In the genomic region with DNA sequence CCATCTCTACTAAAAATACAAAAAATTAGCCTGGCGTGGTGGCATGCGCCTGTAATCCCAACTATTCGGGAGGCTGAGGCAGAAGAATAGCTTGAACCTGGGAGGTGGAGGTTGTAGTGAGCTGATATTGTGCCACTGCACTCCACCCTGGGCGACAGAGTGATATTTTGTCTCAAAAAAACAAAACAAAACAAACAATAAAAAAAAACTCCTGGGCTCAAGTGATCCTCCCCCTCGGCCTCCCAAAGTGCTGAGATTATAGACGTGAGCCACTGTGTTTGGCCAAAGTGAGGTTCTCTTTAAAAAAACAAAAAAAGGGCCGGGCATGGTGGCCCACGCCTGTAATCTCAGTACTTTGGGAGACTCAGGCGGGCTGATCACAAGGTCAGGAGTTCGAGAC, we compare ENCODE assay signal across 8 cellular contexts. TPM values are rescaled to one million over a fixed set of nuclear protein-coding genes. Genes with fewer than 3 reads are reported as not detected.
A peak's percentile ranks its signal among the peaks of the same experiment; 100 is the strongest.
DNase-seq lines count a peak whose midpoint lies in the region; ATAC-seq lines count a peak whose summit lies in the region.

No MANE protein-coding gene starts in this region.

- no peaks in the 10 kb centered on the region for H3K36me3 ChIP-seq in BLaER1
- peaks cover 10% of the 10 kb centered on the region for H3K36me3 ChIP-seq in effector memory CD4-positive, alpha-beta T cell (ENCODE audit: control insufficient read depth, insufficient read depth, low read length)
- no peaks in the 10 kb centered on the region for H3K36me3 ChIP-seq in rectal smooth muscle tissue (ENCODE audit: control insufficient read depth, insufficient read depth, low read length)

- ATAC-seq in GM19023 (IDR thresholded peaks at IDR 0.05; ENCODE audit: unreplicated experiment): no peak

- no peaks in the 10 kb centered on the region for H3K9me3 ChIP-seq in BLaER1
- no peaks in the 10 kb centered on the region for H3K9me3 ChIP-seq in effector memory CD4-positive, alpha-beta T cell (ENCODE audit: control insufficient read depth, low read length)

- H3K4me3 Mint-ChIP-seq in IgD-negative memory B cell: peak overlapping the region in 2 of 4 donors; percentile 37 to 97

- H3K27ac Mint-ChIP-seq in IgD-negative memory B cell: peak overlapping the region in 2 of 3 donors; percentile 90 to 100

- peaks cover 4 to 19% (median 13%) of the 10 kb centered on the region in 3 donors for H3K4me1 Mint-ChIP-seq in IgD-negative memory B cell

- H3K4me1 ChIP-seq in BLaER1: peaks cover 81% of the 10 kb centered on the region
- peaks cover 63% of the 10 kb centered on the region for H3K4me1 ChIP-seq in effector memory CD4-positive, alpha-beta T cell (ENCODE audit: control insufficient read depth, insufficient read depth, low read length, poor library complexity, severe bottlenecking)
- peaks cover 31% of the 10 kb centered on the region for H3K4me1 ChIP-seq in rectal smooth muscle tissue (ENCODE audit: control insufficient read depth, insufficient read depth, low read length)

- no peaks in the 10 kb centered on the region for H3K27me3 Mint-ChIP-seq in IgD-negative memory B cell

- H3K4me2 ChIP-seq in BLaER1: peak overlapping the region; percentile 98

- DNase-seq in effector memory CD4-positive, alpha-beta T cell: no peak
- no peak for DNase-seq in D341Med (ENCODE audit: low spot score)
- DNase-seq in NCI-H2171 treated with DMSO at 0.1 percent for 48 hours (lab: John Stamatoyannopoulos, UW): no peak
- no peak for DNase-seq in superior temporal gyrus (ENCODE audit: extremely low spot score)

- H3K9me3 Mint-ChIP-seq in IgD-negative memory B cell: no peaks in the 10 kb centered on the region

- H3K27me3 ChIP-seq in BLaER1: no peaks in the 10 kb centered on the region
- H3K27me3 ChIP-seq in effector memory CD4-positive, alpha-beta T cell (replicated peaks; ENCODE audit: control insufficient read depth, insufficient read depth, low read length, poor library complexity, severe bottlenecking): no peaks in the 10 kb centered on the region
- no peaks in the 10 kb centered on the region for H3K27me3 ChIP-seq in rectal smooth muscle tissue (ENCODE audit: control insufficient read depth, insufficient read depth, low read length)

- peaks cover 11% of the 10 kb centered on the region for H4K20me1 ChIP-seq in BLaER1

- H3K36me3 Mint-ChIP-seq in IgD-negative memory B cell: no peaks in the 10 kb centered on the region

- peak overlapping the region; percentile 95 for H3K27ac ChIP-seq in BLaER1
- peak overlapping the region; percentile 27 for H3K27ac ChIP-seq in effector memory CD4-positive, alpha-beta T cell (ENCODE audit: insufficient read depth, low read length, poor library complexity, severe bottlenecking)
- peak overlapping the region; percentile 72 for H3K27ac ChIP-seq in rectal smooth muscle tissue (ENCODE audit: low read depth, low read length)

- peak overlapping the region; percentile 85; the same call in 1 of the 2 replicates for H3K9ac ChIP-seq in BLaER1
- no peak overlapping the region for H3K9ac ChIP-seq in rectal smooth muscle tissue (ENCODE audit: low read length)

- H3K4me3 ChIP-seq in BLaER1 (no peak overlapping the region), rectal smooth muscle tissue (ENCODE audit: low read length) (no peak overlapping the region)
- H3K4me3 ChIP-seq in effector memory CD4-positive, alpha-beta T cell (ENCODE audit: insufficient read depth, low read depth, low read length, poor library complexity, severe bottlenecking): no peak overlapping the region

RNA-seq across cellular contexts. Expression of gene JUNB, which starts 3.8 kb away (rescaled TPM):
- polyA plus RNA-seq in IgD-negative memory B cell: 955 TPM

RNA-seq across cellular contexts. Expression of gene HOOK2, which starts 12.1 kb away (rescaled TPM):
- polyA plus RNA-seq in IgD-negative memory B cell: 6.6 TPM

RNA-seq across cellular contexts. Expression of gene PRDX2, which starts 14.1 kb away (rescaled TPM):
- 195 TPM for polyA plus RNA-seq in IgD-negative memory B cell

RNA-seq across cellular contexts. Expression of gene THSD8, which starts 14.4 kb away (rescaled TPM):
- polyA plus RNA-seq in IgD-negative memory B cell: 6.4 TPM

RNA-seq across cellular contexts. Expression of gene RNASEH2A, which starts 18.9 kb away (rescaled TPM):
- polyA plus RNA-seq in IgD-negative memory B cell: 27.4 TPM

Comparison
In these comparisons a context has a peak if more than half of its experiments do, and no peak if none do; other contexts are left out.
1. H3K27ac ChIP-seq: peak in every context shown above with its lines; median percentile 95 in BLaER1; 72 in rectal smooth muscle tissue; 27 in effector memory CD4-positive, alpha-beta T cell.